In genomic region chr13:50529154-50529882, GRCh38 we compare ENCODE assay signal across 8 cellular contexts.
DNase-seq lines count a peak whose midpoint lies in the region; ATAC-seq, FAIRE-seq and TF ChIP-seq lines count a peak whose summit lies in the region.

No MANE protein-coding gene starts in this region.

- H3F3A ChIP-seq in PC-3 (ENCODE audit: low read length, unreplicated experiment) = no peaks in the 10 kb centered on the region

- H3K36me3 ChIP-seq in PC-3 (ENCODE audit: low read depth, low read length) (no peaks in the 10 kb centered on the region), HepG2 (replicated peaks in 1 of 2; ENCODE audit: control insufficient read depth in 1 of 2, insufficient read depth in 2 of 2, low read length in 2 of 2) (no peaks in the 10 kb centered on the region; a peak in 2 of 5 replicates)

- H3K4me3 Mint-ChIP-seq in chondrocyte (ENCODE audit: unreplicated experiment) = peak overlapping the region; percentile 43

- H2AFZ ChIP-seq in PC-3 (ENCODE audit: low read length) (peak overlapping the region; percentile 70), HepG2 (ENCODE audit: low read length) (no peak overlapping the region)

- H3K4me2 ChIP-seq in PC-3 (ENCODE audit: low read length) (peak overlapping the region; percentile 38; the same call in 1 of the 2 replicates), HepG2 (ENCODE audit: low read depth, low read length) (no peak overlapping the region)

- no TSS peak for BruUV-seq in PC-3 (replicated peaks; lab: Mats Ljungman, UMichigan)
- no TSS peak for BruUV-seq in HepG2 (replicated peaks; lab: Mats Ljungman, UMichigan)

- H3K9me3 Mint-ChIP-seq in chondrocyte (ENCODE audit: low read depth) = peaks cover 6% of the 10 kb centered on the region

- H3K4me3 ChIP-seq in PC-3 (ENCODE audit: low read length) (no peak overlapping the region), HepG2 (replicated peaks in 1 of 3; ENCODE audit: insufficient read depth in 1 of 3, low read depth in 2 of 3, low read length in 3 of 3) (no peak overlapping the region)

- TF ChIP-seq EP300 in HepG2 (IDR thresholded peaks at IDR 0.05; ENCODE audit: low read depth in 2 of 2, low read length in 2 of 2) (no peak), HepG2 (CRISPR knock-in tag; IDR thresholded peaks at IDR 0.05; ENCODE audit: borderline replicate concordance) (no peak)

- H3K9me3 ChIP-seq in PC-3 (ENCODE audit: low read length) = no peaks in the 10 kb centered on the region
- H3K9me3 ChIP-seq in HepG2 (ENCODE audit: low read length) = peaks cover 4% of the 10 kb centered on the region; the same call in 1 of the 2 replicates

- H3K27ac ChIP-seq in PC-3 (ENCODE audit: low read length) = no peak overlapping the region
- H3K27ac ChIP-seq in HepG2 (ENCODE audit: extremely low read length, insufficient read depth, low read length) = peak overlapping the region; percentile 34

- CTCF ChIA-PET in PC-3 (lab: Charles Lee) = interaction anchor here (0.6 kb wide), 1 partner anchor 553 kb away, joined by 4 read pairs; no protein-coding TSS in a partner anchor
- CTCF ChIA-PET in HepG2 (lab: Yijun Ruan, JAX; ENCODE audit: low intra/inter-chr PET ratio, low total read pairs) = no interaction called here

- H3K36me3 Mint-ChIP-seq in chondrocyte (ENCODE audit: low read depth) = peaks cover 4% of the 10 kb centered on the region

- in situ Hi-C loops in ACHN (cut with HindIII; ENCODE audit: low pct_ligation_motif_present, low pct_unique_long_range_greater_than_20kb, low sequenced_read_pairs) (no loop called here), HepG2 (cut with HindIII; ENCODE audit: extremely low pct_ligation_motif_present, low pct_unique_long_range_greater_than_20kb) (loop anchor here (25.0 kb wide), 1 partner anchor 542 kb away; the partner anchor contains the start of gene TRIM13)

- no peak for TF ChIP-seq CTCF in PC-3 (conservative IDR thresholded peaks at IDR 0.05; ENCODE audit: low read depth, low read length)
- no peak for TF ChIP-seq CTCF in chondrocyte (IDR thresholded peaks at IDR 0.05)
- TF ChIP-seq CTCF in HepG2 (CRISPR knock-in tag; IDR thresholded peaks at IDR 0.05) = no peak

- no peak for FAIRE-seq in HepG2 (lab: Jason Lieb, UNC)

- no peaks in the 10 kb centered on the region for H3K9me2 ChIP-seq in PC-3 (replicated peaks; ENCODE audit: low read length)

- H3K79me2 ChIP-seq in PC-3 (ENCODE audit: low read length) (no peaks in the 10 kb centered on the region), HepG2 (ENCODE audit: insufficient read depth, low read length) (no peaks in the 10 kb centered on the region)

- intact Hi-C loops in PC-3 (cut with micrococcal nuclease) = no loop called here
- intact Hi-C loops in HepG2 (cut with micrococcal nuclease; ENCODE audit: unreplicated experiment) = loop anchor here (10.0 kb wide), 1 partner anchor 125 kb away; no protein-coding TSS in a partner anchor

- no peaks in the 10 kb centered on the region for H4K20me1 ChIP-seq in PC-3 (ENCODE audit: low read length)
- H4K20me1 ChIP-seq in HepG2 (ENCODE audit: insufficient read depth, low read length) = no peaks in the 10 kb centered on the region

- no peaks in the 10 kb centered on the region for H3K27me3 Mint-ChIP-seq in chondrocyte (ENCODE audit: low read depth)

- DNase-seq in ACHN = peak; percentile 86
- peak; percentile 74 for DNase-seq in H4 (ENCODE audit: low spot score)
- DNase-seq in PC-3 = peak; percentile 14
- peak; percentile 65 for DNase-seq in chondrocyte (ENCODE audit: low spot score)
- DNase-seq in HepG2 (ENCODE audit: low spot score) = no peak
- DNase-seq in stromal cell of bone marrow (ENCODE audit: low read depth) = peak; percentile 98
- no peak for DNase-seq in UCSD-AML1 (lab: John Stamatoyannopoulos, UW; ENCODE audit: unreplicated experiment)

- peaks cover 52% of the 10 kb centered on the region for H3K4me1 Mint-ChIP-seq in chondrocyte (ENCODE audit: low read depth)

- POLR2A ChIA-PET in PC-3 (lab: Charles Lee; ENCODE audit: unreplicated experiment) (no interaction called here), HepG2 (lab: Yijun Ruan, JAX) (no interaction called here)

- H3K4me1 ChIP-seq in PC-3 (ENCODE audit: insufficient read depth, low read length) = 0 out of 2 replicates have a peak, but pooled peaks cover 5% of the 10 kb centered on the region
- peaks cover 10% of the 10 kb centered on the region for H3K4me1 ChIP-seq in HepG2 (ENCODE audit: insufficient read depth, low read length)

- H3K27ac Mint-ChIP-seq in chondrocyte (ENCODE audit: unreplicated experiment) = peak overlapping the region; percentile 90

- TF ChIP-seq RAD21 in HepG2 (CRISPR knock-in tag; IDR thresholded peaks at IDR 0.05) = no peak

- H3K27me3 ChIP-seq in PC-3 (ENCODE audit: low read length) (no peaks in the 10 kb centered on the region), HepG2 (ENCODE audit: control insufficient read depth in 1 of 2, insufficient read depth in 2 of 2, low read length in 2 of 2) (no peaks in the 10 kb centered on the region)

- ATAC-seq in PC-3 (peak; percentile 18), HepG2 (no peak; the same call in 2 of the 3 replicates), GM18498 (IDR thresholded peaks at IDR 0.05; ENCODE audit: unreplicated experiment) (no peak)

- 93% methylated on average over 12 of the region's 12 CpGs for WGBS in HepG2 (ENCODE audit: low lambda C conversion rate)

- H3K9ac ChIP-seq in PC-3 (ENCODE audit: low read length) = no peak overlapping the region
- H3K9ac ChIP-seq in HepG2 (ENCODE audit: insufficient read depth, low read depth, low read length) = no peak overlapping the region

- no peak for TF ChIP-seq POLR2A in HepG2 (IDR thresholded peaks at IDR 0.05; ENCODE audit: insufficient read depth in 1 of 2, low read depth in 2 of 2, low read length in 2 of 2)

TF ChIP-seq in HepG2, 621 proteins besides CTCF, POLR2A, EP300 and RAD21:
- TF ChIP-seq TP53 (CRISPR knock-in tag; conservative IDR thresholded peaks at IDR 0.05) (peak; percentile 99), SMAD3 (CRISPR knock-in tag; IDR thresholded peaks at IDR 0.05) (no peak), ZNF687 (CRISPR knock-in tag; IDR thresholded peaks at IDR 0.05) (peak; percentile 51; the same call in 1 of the 2 replicates), ZNF138 (CRISPR knock-in tag; IDR thresholded peaks at IDR 0.05; ENCODE audit: low read depth) (no peak), ZBTB33 (CRISPR knock-in tag; IDR thresholded peaks at IDR 0.05) (peak; percentile 87)

Comparison
In these comparisons a context has a peak if more than half of its experiments do, and no peak if none do; other contexts are left out.
1. DNase-seq: peak in ACHN (single experiment), H4 (single experiment), PC-3 (single experiment), chondrocyte (single experiment) and stromal cell of bone marrow (single experiment); none in HepG2 (single experiment) and UCSD-AML1 (single experiment).